In the genomic region with DNA sequence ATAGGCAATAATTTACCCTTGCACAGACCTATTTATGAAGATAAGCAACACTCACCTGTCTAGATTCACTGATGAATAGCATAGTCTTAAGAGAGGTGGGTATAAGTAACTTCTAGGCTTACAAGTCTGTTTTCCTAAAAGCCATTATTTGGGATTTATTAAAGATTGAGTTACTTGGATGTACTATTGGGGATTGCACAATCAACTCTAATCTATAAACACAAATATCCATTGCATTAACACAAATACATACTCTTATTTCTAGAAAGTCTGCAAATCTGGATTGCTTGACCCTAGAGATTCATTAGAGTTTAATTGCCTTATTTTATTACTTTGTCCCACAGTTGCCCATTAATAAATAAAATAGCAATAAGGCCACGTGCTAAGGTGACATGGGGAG, we compare ENCODE assay signal across 2 cellular contexts.
TF ChIP-seq lines count a peak whose summit lies in the region.

No MANE protein-coding gene starts in this region.

TF ChIP-seq in HepG2, 621 proteins besides CTCF, POLR2A, EP300 and RAD21:
- no peak for TF ChIP-seq IRX3 (CRISPR knock-in tag; IDR thresholded peaks at IDR 0.05; ENCODE audit: borderline replicate concordance, low read depth)
- peak; percentile 57; the same call in 1 of the 2 replicates for TF ChIP-seq CEBPB (IDR thresholded peaks at IDR 0.05; ENCODE audit: borderline replicate concordance, low read depth, low read length)
- no peak for TF ChIP-seq ZFP62 (CRISPR knock-in tag; IDR thresholded peaks at IDR 0.05)
- no peak for TF ChIP-seq ZFP36 (IDR thresholded peaks at IDR 0.05; ENCODE audit: borderline replicate concordance, low read depth, low read length, partially characterized antibody)
- TF ChIP-seq ISL2 (CRISPR knock-in tag; IDR thresholded peaks at IDR 0.05), result no peak
- no peak for TF ChIP-seq CENPT (CRISPR knock-in tag; IDR thresholded peaks at IDR 0.05; ENCODE audit: low read depth)

TF ChIP-seq in H1, 55 proteins besides CTCF, POLR2A, EP300 and RAD21:
- TF ChIP-seq NANOG (IDR thresholded peaks at IDR 0.05; ENCODE audit: insufficient read depth, low read depth, low read length, poor library complexity, severe bottlenecking) (no peak), CEBPB (IDR thresholded peaks at IDR 0.05; ENCODE audit: low read depth, low read length) (peak; percentile 14; the same call in 1 of the 2 replicates)
TF ChIP-seq in H1: peak in this region for 1.
